1 cellular context compared by ENCODE assay signal in genomic region chr14:68820999-68821683, GRCh38.
TF ChIP-seq lines count a peak whose summit lies in the region.

No MANE protein-coding gene starts in this region.

TF ChIP-seq in GM12878, 131 proteins besides CTCF, POLR2A, EP300 and RAD21 (continued from another document and continues in another):
- TF ChIP-seq NKRF (conservative IDR thresholded peaks at IDR 0.05) (peak; percentile 27; the same call in 1 of the 2 replicates), TCF12 (IDR thresholded peaks at IDR 0.05; ENCODE audit: low read depth, low read length) (peak; percentile 85), SUZ12 (IDR thresholded peaks at IDR 0.05; ENCODE audit: unreplicated experiment) (no peak), E2F4 (IDR thresholded peaks at IDR 0.05; ENCODE audit: low read depth, low read length) (no peak), HDGF (IDR thresholded peaks at IDR 0.05) (peak; percentile 75), POLR2AphosphoS5 (IDR thresholded peaks at IDR 0.05; ENCODE audit: low read length) (peak; percentile 43), ATF7 (IDR thresholded peaks at IDR 0.05; ENCODE audit: low read depth) (peak; percentile 88), BCL3 (IDR thresholded peaks at IDR 0.05; ENCODE audit: borderline replicate concordance, insufficient read depth, low read depth, low read length, poor library complexity, severe bottlenecking) (peak; percentile 47), SMAD5 (IDR thresholded peaks at IDR 0.05; ENCODE audit: low read depth) (peak; percentile 43; the same call in 1 of the 2 replicates), CBX5 (IDR thresholded peaks at IDR 0.05; ENCODE audit: low read depth) (no peak), ETV6 (conservative IDR thresholded peaks at IDR 0.05 in 1 of 2, IDR thresholded peaks at IDR 0.05 in 1 of 2; ENCODE audit: borderline replicate concordance in 1 of 2, low read depth in 1 of 2) (peak in 1 of 2 experiments; percentile 18; a peak in 1 of 4 replicates), MEF2B (IDR thresholded peaks at IDR 0.05; ENCODE audit: partially characterized antibody, poor library complexity, severe bottlenecking) (peak; percentile 98), RFX5 (IDR thresholded peaks at IDR 0.05; ENCODE audit: low read depth, low read length) (no peak), WRNIP1 (IDR thresholded peaks at IDR 0.05; ENCODE audit: borderline replicate concordance, low read depth, low read length) (no peak), MXI1 (IDR thresholded peaks at IDR 0.05; ENCODE audit: low read depth, low read length) (no peak), IKZF2 (IDR thresholded peaks at IDR 0.05) (peak; percentile 82 to 92), TAF1 (IDR thresholded peaks at IDR 0.05; ENCODE audit: borderline replicate concordance, low read depth, low read length) (peak; percentile 77; the same call in 1 of the 2 replicates), EZH2 (IDR thresholded peaks at IDR 0.05; ENCODE audit: borderline replicate concordance, control insufficient read depth, low read depth, low read length) (no peak), RAD51 (IDR thresholded peaks at IDR 0.05) (no peak), SMC3 (IDR thresholded peaks at IDR 0.05; ENCODE audit: borderline replicate concordance, low read length) (0 out of 2 replicates have a peak, but pooled peaks have one; percentile 4), RCOR1 (conservative IDR thresholded peaks at IDR 0.05; ENCODE audit: low read depth, low read length) (0 out of 2 replicates have a peak, but pooled peaks have one; percentile 78), ZSCAN29 (IDR thresholded peaks at IDR 0.05) (0 out of 2 replicates have a peak, but pooled peaks have one; percentile 18), SPI1 (IDR thresholded peaks at IDR 0.05; ENCODE audit: borderline replicate concordance, insufficient read depth, low read depth, low read length) (no peak), MYC (IDR thresholded peaks at IDR 0.05; ENCODE audit: insufficient read depth, insufficient read length, insufficient replicate concordance, low read length, severe bottlenecking) (no peak), FOXM1 (IDR thresholded peaks at IDR 0.05; ENCODE audit: low read depth, low read length) (no peak), MTA3 (IDR thresholded peaks at IDR 0.05; ENCODE audit: borderline replicate concordance, low read length) (no peak), FOS (IDR thresholded peaks at IDR 0.05; ENCODE audit: borderline replicate concordance, extremely low read depth, insufficient read length) (no peak), ZBTB4 (CRISPR knock-in tag; IDR thresholded peaks at IDR 0.05) (no peak), BHLHE40 (IDR thresholded peaks at IDR 0.05; ENCODE audit: borderline replicate concordance in 1 of 2, low read depth in 2 of 2, low read length in 1 of 2) (peak; percentile 64 to 86), IKZF1 (conservative IDR thresholded peaks at IDR 0.05) (peak; percentile 97), CEBPB (IDR thresholded peaks at IDR 0.05; ENCODE audit: borderline replicate concordance in 1 of 2, low read depth in 2 of 2, low read length in 2 of 2) (no peak), CBFB (IDR thresholded peaks at IDR 0.05; ENCODE audit: low read depth) (peak; percentile 95), ZNF217 (IDR thresholded peaks at IDR 0.05) (no peak), PKNOX1 (IDR thresholded peaks at IDR 0.05) (peak; percentile 63), BCLAF1 (IDR thresholded peaks at IDR 0.05) (no peak), DPF2 (IDR thresholded peaks at IDR 0.05) (peak; percentile 91), JUNB (IDR thresholded peaks at IDR 0.05) (no peak), PML (IDR thresholded peaks at IDR 0.05; ENCODE audit: low read length) (no peak), NR2F1 (conservative IDR thresholded peaks at IDR 0.05) (peak; percentile 99), ESRRA (IDR thresholded peaks at IDR 0.05; ENCODE audit: low read length) (no peak), CREB1 (IDR thresholded peaks at IDR 0.05; ENCODE audit: low read depth) (no peak)
- TF ChIP-seq, protein P1, sequence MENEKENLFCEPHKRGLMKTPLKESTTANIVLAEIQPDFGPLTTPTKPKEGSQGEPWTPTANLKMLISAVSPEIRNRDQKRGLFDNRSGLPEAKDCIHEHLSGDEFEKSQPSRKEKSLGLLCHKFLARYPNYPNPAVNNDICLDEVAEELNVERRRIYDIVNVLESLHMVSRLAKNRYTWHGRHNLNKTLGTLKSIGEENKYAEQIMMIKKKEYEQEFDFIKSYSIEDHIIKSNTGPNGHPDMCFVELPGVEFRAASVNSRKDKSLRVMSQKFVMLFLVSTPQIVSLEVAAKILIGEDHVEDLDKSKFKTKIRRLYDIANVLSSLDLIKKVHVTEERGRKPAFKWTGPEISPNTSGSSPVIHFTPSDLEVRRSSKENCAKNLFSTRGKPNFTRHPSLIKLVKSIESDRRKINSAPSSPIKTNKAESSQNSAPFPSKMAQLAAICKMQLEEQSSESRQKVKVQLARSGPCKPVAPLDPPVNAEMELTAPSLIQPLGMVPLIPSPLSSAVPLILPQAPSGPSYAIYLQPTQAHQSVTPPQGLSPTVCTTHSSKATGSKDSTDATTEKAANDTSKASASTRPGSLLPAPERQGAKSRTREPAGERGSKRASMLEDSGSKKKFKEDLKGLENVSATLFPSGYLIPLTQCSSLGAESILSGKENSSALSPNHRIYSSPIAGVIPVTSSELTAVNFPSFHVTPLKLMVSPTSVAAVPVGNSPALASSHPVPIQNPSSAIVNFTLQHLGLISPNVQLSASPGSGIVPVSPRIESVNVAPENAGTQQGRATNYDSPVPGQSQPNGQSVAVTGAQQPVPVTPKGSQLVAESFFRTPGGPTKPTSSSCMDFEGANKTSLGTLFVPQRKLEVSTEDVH (IDR thresholded peaks at IDR 0.05; ENCODE audit: low read depth, partially characterized antibody), result no peak
- TF ChIP-seq, protein P2, sequence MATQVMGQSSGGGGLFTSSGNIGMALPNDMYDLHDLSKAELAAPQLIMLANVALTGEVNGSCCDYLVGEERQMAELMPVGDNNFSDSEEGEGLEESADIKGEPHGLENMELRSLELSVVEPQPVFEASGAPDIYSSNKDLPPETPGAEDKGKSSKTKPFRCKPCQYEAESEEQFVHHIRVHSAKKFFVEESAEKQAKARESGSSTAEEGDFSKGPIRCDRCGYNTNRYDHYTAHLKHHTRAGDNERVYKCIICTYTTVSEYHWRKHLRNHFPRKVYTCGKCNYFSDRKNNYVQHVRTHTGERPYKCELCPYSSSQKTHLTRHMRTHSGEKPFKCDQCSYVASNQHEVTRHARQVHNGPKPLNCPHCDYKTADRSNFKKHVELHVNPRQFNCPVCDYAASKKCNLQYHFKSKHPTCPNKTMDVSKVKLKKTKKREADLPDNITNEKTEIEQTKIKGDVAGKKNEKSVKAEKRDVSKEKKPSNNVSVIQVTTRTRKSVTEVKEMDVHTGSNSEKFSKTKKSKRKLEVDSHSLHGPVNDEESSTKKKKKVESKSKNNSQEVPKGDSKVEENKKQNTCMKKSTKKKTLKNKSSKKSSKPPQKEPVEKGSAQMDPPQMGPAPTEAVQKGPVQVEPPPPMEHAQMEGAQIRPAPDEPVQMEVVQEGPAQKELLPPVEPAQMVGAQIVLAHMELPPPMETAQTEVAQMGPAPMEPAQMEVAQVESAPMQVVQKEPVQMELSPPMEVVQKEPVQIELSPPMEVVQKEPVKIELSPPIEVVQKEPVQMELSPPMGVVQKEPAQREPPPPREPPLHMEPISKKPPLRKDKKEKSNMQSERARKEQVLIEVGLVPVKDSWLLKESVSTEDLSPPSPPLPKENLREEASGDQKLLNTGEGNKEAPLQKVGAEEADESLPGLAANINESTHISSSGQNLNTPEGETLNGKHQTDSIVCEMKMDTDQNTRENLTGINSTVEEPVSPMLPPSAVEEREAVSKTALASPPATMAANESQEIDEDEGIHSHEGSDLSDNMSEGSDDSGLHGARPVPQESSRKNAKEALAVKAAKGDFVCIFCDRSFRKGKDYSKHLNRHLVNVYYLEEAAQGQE (IDR thresholded peaks at IDR 0.05; ENCODE audit: low read depth, low read length), result no peak
